19 cellular contexts compared by ENCODE assay signal in the genomic region with DNA sequence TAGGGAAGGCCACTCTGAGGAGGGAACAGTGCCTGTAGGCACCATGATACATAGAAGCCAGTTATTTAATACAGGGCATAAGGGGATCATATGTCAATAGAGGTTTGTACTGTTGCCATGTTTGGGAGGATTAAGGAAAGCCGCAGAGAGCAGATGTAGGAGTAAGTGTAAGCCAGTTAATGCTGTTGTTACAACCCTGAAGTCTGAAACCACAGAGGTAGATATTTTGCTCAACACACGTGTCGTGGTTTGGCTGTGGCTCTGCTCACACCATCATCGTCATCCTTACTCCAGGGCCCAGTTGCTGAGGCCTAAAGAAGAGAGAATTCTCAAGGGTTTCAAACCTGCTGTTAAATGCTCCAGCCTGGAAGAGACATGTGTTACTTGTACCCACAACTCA. TPM values are rescaled to one million over a fixed set of nuclear protein-coding genes. Genes with fewer than 3 reads are reported as not detected.
DNase-seq lines count a peak whose midpoint lies in the region; ATAC-seq and FAIRE-seq lines count a peak whose summit lies in the region.
"Had no signal": no experiment of that assay in that cellular context is flagged by ENCODE, and none has a peak within 500 bp of the region (broad histone marks: within the 10 kb centered on the region; RNA-seq: fewer than 3 reads in every experiment).

No MANE protein-coding gene starts in this region.

- peak; percentile 57 for ATAC-seq in activated CD4-positive, alpha-beta T cell treated with anti-CD3 and anti-CD28 coated beads for 36 hours
- ATAC-seq: natural killer cell treated with Interleukin-12 subunit alpha and Interleukin-12 subunit beta and Interleukin-15 and Interleukin-18, amount 100 ng/mL, for 72 hours had no signal

- peaks cover 32% of the 10 kb centered on the region for H3K9me3 Mint-ChIP-seq in activated CD4-positive, alpha-beta T cell treated with anti-CD3 and anti-CD28 coated beads for 36 hours (ENCODE audit: low read depth)
- H3K9me3 Mint-ChIP-seq in activated CD4-positive, alpha-beta T cell treated with anti-CD3 and anti-CD28 coated beads, Interleukin-2, amount 10 ng/mL, durations not matched to agents 24 days and 14 days = peaks cover 32% of the 10 kb centered on the region

- CTCF ChIA-PET in activated CD4-positive, alpha-beta T cell treated with anti-CD3 and anti-CD28 coated beads for 36 hours (lab: Charles Lee) = no interaction called here

- POLR2A ChIA-PET in activated CD4-positive, alpha-beta T cell treated with anti-CD3 and anti-CD28 coated beads for 36 hours (lab: Charles Lee) = no interaction called here

- peaks cover 2% of the 10 kb centered on the region for H3K27me3 Mint-ChIP-seq in activated CD4-positive, alpha-beta T cell treated with anti-CD3 and anti-CD28 coated beads for 36 hours
- peaks cover 5% of the 10 kb centered on the region for H3K27me3 Mint-ChIP-seq in activated CD4-positive, alpha-beta T cell treated with anti-CD3 and anti-CD28 coated beads, Interleukin-2, amount 10 ng/mL, durations not matched to agents 24 days and 14 days
- H3K27me3 Mint-ChIP-seq: activated naive CD4-positive, alpha-beta T cell treated with anti-CD3 and anti-CD28 coated beads, Interleukin-2, amount 50 U/mL, for 24 hours; CD4-positive, CD25-positive, alpha-beta regulatory T cell had no signal

- H3K4me3 ChIP-seq in Jurkat, Clone E6-1 (ENCODE audit: low read length) = no peak overlapping the region
- H3K4me3 ChIP-seq: dorsolateral prefrontal cortex, lung, Peyer's patch, stomach had no signal

- H3K27ac Mint-ChIP-seq in activated CD4-positive, alpha-beta T cell treated with anti-CD3 and anti-CD28 coated beads for 36 hours = peak overlapping the region; percentile 44
- no peak overlapping the region for H3K27ac Mint-ChIP-seq in activated CD4-positive, alpha-beta T cell treated with anti-CD3 and anti-CD28 coated beads, Interleukin-2, amount 10 ng/mL, durations not matched to agents 24 days and 14 days
- H3K27ac Mint-ChIP-seq: activated naive CD4-positive, alpha-beta T cell treated with anti-CD3 and anti-CD28 coated beads, Interleukin-2, amount 50 U/mL, for 24 hours; CD4-positive, CD25-positive, alpha-beta regulatory T cell; natural killer cell treated with Interleukin-12 subunit alpha and Interleukin-12 subunit beta and Interleukin-15 and Interleukin-18, amount 100 ng/mL, for 72 hours had no signal

- DNase-seq in activated CD4-positive, alpha-beta T cell treated with anti-CD3 and anti-CD28 coated beads for 36 hours = peak; percentile 57
- no peak for DNase-seq in activated CD4-positive, alpha-beta T cell treated with anti-CD3 and anti-CD28 coated beads, Interleukin-2, amount 10 ng/mL, durations not matched to agents 24 days and 14 days
- DNase-seq in Jurkat, Clone E6-1 (ENCODE audit: low read depth, low spot score) = peak; percentile 74
- DNase-seq in OCI-M1 (lab: John Stamatoyannopoulos, UW) (peak; percentile 69), myocyte (ENCODE audit: low read depth) (peak; percentile 94), HK-2 (ENCODE audit: unreplicated experiment) (no peak), HTR-8/SVneo (ENCODE audit: insufficient read length, low spot score) (no peak)
- no peak for DNase-seq in central memory CD4-positive, alpha-beta T cell
- DNase-seq: CD4-positive, CD25-positive, alpha-beta regulatory T cell; dorsolateral prefrontal cortex; NCI-H146; NCI-H526 treated with DMSO at 0.1 percent for 48 hours; Peyer's patch; stomach had no signal

- intact Hi-C loops in activated CD4-positive, alpha-beta T cell treated with anti-CD3 and anti-CD28 coated beads for 36 hours (cut with DNase I, micrococcal nuclease) = no loop called here
- intact Hi-C loops in activated CD4-positive, alpha-beta T cell treated with anti-CD3 and anti-CD28 coated beads, Interleukin-2, amount 10 ng/mL, durations not matched to agents 24 days and 14 days (cut with micrococcal nuclease) = no loop called here

- H3K4me1 Mint-ChIP-seq in activated CD4-positive, alpha-beta T cell treated with anti-CD3 and anti-CD28 coated beads for 36 hours = peaks cover 29% of the 10 kb centered on the region
- H3K4me1 Mint-ChIP-seq in activated CD4-positive, alpha-beta T cell treated with anti-CD3 and anti-CD28 coated beads, Interleukin-2, amount 10 ng/mL, durations not matched to agents 24 days and 14 days = peaks cover 12% of the 10 kb centered on the region

- H3K4me3 Mint-ChIP-seq in activated CD4-positive, alpha-beta T cell treated with anti-CD3 and anti-CD28 coated beads for 36 hours = no peak overlapping the region
- H3K4me3 Mint-ChIP-seq in activated CD4-positive, alpha-beta T cell treated with anti-CD3 and anti-CD28 coated beads, Interleukin-2, amount 10 ng/mL, durations not matched to agents 24 days and 14 days = no peak overlapping the region
- H3K4me3 Mint-ChIP-seq: activated naive CD4-positive, alpha-beta T cell treated with anti-CD3 and anti-CD28 coated beads, Interleukin-2, amount 50 U/mL, for 24 hours; CD4-positive, CD25-positive, alpha-beta regulatory T cell; natural killer cell treated with Interleukin-12 subunit alpha and Interleukin-12 subunit beta and Interleukin-15 and Interleukin-18, amount 100 ng/mL, for 72 hours had no signal

- peaks cover 14% of the 10 kb centered on the region for H3K36me3 Mint-ChIP-seq in activated CD4-positive, alpha-beta T cell treated with anti-CD3 and anti-CD28 coated beads for 36 hours (ENCODE audit: low read depth)
- H3K36me3 Mint-ChIP-seq in activated CD4-positive, alpha-beta T cell treated with anti-CD3 and anti-CD28 coated beads, Interleukin-2, amount 10 ng/mL, durations not matched to agents 24 days and 14 days (ENCODE audit: low read depth) = peaks cover 4% of the 10 kb centered on the region

- no peak for FAIRE-seq in HTR-8/SVneo (lab: Jason Lieb, UNC)
- FAIRE-seq: A204.1, urothelium cell line had no signal

RNA-seq across cellular contexts. Expression of gene PSMF1, which starts 31.1 kb away (rescaled TPM):
- 100 to 1,000 TPM; 143 to 178 TPM for total RNA-seq in activated CD4-positive, alpha-beta T cell treated with anti-CD3 and anti-CD28 coated beads for 36 hours
- total RNA-seq in activated CD4-positive, alpha-beta T cell treated with anti-CD3 and anti-CD28 coated beads, Interleukin-2, amount 10 ng/mL, durations not matched to agents 24 days and 14 days = 168 and 172 TPM in 2 replicates
- 221 TPM for polyA plus RNA-seq in Jurkat, Clone E6-1 (2012; ENCODE audit: insufficient read depth, insufficient read length)
- total RNA-seq in myocyte = 126 and 131 TPM in 2 replicates
- 146 TPM for polyA plus RNA-seq in myocyte (2012)

Comparison
In these comparisons a context has a peak if more than half of its experiments do, and no peak if none do; other contexts are left out.
1. DNase-seq: peak in activated CD4-positive, alpha-beta T cell treated with anti-CD3 and anti-CD28 coated beads for 36 hours (single experiment), Jurkat, Clone E6-1 (single experiment), OCI-M1 (single experiment) and myocyte (single experiment); none in activated CD4-positive, alpha-beta T cell treated with anti-CD3 and anti-CD28 coated beads, Interleukin-2, amount 10 ng/mL, durations not matched to agents 24 days and 14 days (single experiment), HK-2 (single experiment), central memory CD4-positive, alpha-beta T cell (single experiment) and HTR-8/SVneo (single experiment).